ENCODE assay signal across 11 cellular contexts in the genomic region with DNA sequence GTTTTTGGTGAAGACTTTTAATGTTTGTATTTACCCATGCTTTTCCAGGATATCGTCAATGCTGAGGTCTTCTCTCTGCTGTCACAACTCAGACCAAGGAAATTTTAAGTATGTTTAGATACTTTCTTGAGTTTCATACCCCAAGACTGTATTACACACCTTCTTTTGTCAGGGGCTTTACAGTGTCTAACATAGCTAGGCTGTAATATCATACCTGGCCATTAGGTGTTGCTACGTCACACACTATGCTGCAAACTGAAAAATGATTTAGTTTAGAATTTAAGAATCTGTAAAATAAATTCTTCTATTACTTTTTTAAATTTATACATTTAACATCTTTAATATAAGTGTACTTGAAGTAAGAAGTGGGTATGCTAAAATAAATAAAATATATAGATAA.
DNase-seq lines count a peak whose midpoint lies in the region; ATAC-seq, FAIRE-seq and TF ChIP-seq lines count a peak whose summit lies in the region.
"Had no signal": no experiment of that assay in that cellular context is flagged by ENCODE, and none has a peak within 500 bp of the region (broad histone marks: within the 10 kb centered on the region; RNA-seq: fewer than 3 reads in every experiment).

No MANE protein-coding gene starts in this region.

- no peaks in the 10 kb centered on the region for H3K27me3 ChIP-seq in BE2C
- H3K27me3 ChIP-seq: left lung had no signal

- no peaks in the 10 kb centered on the region for H3K4me1 ChIP-seq in BE2C
- H3K4me1 ChIP-seq: left lung had no signal

- peak; percentile 47 for TF ChIP-seq CTCF in BE2C (IDR thresholded peaks at IDR 0.05; ENCODE audit: low read depth, low read length)

- H3K9me3 ChIP-seq in BE2C, result no peaks in the 10 kb centered on the region
- H3K9me3 ChIP-seq: left lung had no signal

- FAIRE-seq in TTC549 (lab: Jason Lieb, UNC), result peak; percentile 39

- H3K4me3 ChIP-seq in BE2C (ENCODE audit: low read depth, low read length), result no peak overlapping the region
- H3K4me3 ChIP-seq: left lung had no signal

- DNase-seq in BE2C, result no peak
- DNase-seq in iPS-NIHi11 (ENCODE audit: low spot score), result peak; percentile 22
- no peak for DNase-seq in NCI-H2081 treated with DMSO at 0.1 percent for 48 hours (lab: John Stamatoyannopoulos, UW)
- no peak for DNase-seq in HT-29 (ENCODE audit: low spot score)
- DNase-seq in stimulated activated CD4-positive, alpha-beta T cell treated with anti-CD3 and anti-CD28 coated beads, Interleukin-4, amount 100 ng/mL, for 4 hours, result no peak
- DNase-seq: left lung, NCI-H345 had no signal

- peak; percentile 50 for ATAC-seq in GM21717 (IDR thresholded peaks at IDR 0.05; ENCODE audit: unreplicated experiment)
- ATAC-seq in HG03108 (IDR thresholded peaks at IDR 0.05; ENCODE audit: unreplicated experiment), result no peak
- ATAC-seq: left lung; stimulated activated memory B cell treated with anti-CD40 and anti-IgM and Interleukin-4, amounts not matched to agents 10 μg/mL and 1 μg/mL and 100 μg/mL, for 72 hours had no signal

- no peaks in the 10 kb centered on the region for H3K36me3 ChIP-seq in BE2C
- H3K36me3 ChIP-seq: left lung had no signal
